16 cellular contexts compared by ENCODE assay signal in the genomic region with DNA sequence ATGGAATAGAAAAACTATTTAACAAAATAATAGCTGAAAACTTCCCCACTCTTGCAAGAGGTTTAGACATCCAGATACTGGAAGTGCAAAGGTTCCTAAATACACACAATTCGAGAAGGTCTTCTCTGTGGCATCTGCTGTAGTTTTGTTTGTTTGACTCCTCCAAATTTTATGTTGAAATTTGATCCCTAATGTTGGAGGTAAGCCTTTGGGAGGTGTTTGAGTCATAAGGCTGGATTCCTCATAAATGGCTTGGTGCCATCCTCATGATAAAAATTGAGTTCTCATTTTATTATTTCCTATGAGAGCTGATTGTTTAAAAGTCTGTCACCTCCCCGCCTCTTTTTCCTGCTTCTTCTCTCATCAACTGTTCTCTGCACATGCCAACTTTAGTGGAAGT.
"Had no signal": no experiment of that assay in that cellular context is flagged by ENCODE, and none has a peak within 500 bp of the region (broad histone marks: within the 10 kb centered on the region; RNA-seq: fewer than 3 reads in every experiment).

No MANE protein-coding gene starts in this region.

- DNase-seq: activated B cell treated with CpG ODN at 0.5 μM for 24 hours; activated CD4-positive, alpha-beta T cell treated with anti-CD3 and anti-CD28 coated beads, Interleukin-2, amount 10 ng/mL, durations not matched to agents 7 days and 5 days; activated CD8-positive, alpha-beta memory T cell treated with anti-CD3 and anti-CD28 coated beads for 24 hours; activated naive CD4-positive, alpha-beta T cell treated with anti-CD3 and anti-CD28 coated beads, Interleukin-2, amount 50 U/mL, for 16 hours; body of pancreas; cerebellar nuclear complex; esophagus squamous epithelium; gastrocnemius medialis; kidney; sigmoid colon; stimulated activated CD4-positive, alpha-beta T cell treated with anti-CD3 and anti-CD28 coated beads, Interleukin-4, amount 100 ng/mL, for 1 hour; stimulated activated CD8-positive, alpha-beta memory T cell treated with anti-CD3 and anti-CD28 coated beads, Interleukin-4, amount 100 ng/mL, for 48 hours; stimulated activated naive CD8-positive, alpha-beta T cell treated with anti-CD3 and anti-CD28 coated beads, Interleukin-15, Interleukin-2, amounts not matched to agents 100 U/mL and 50 U/mL, for 24 hours; T-helper 17 cell; upper lobe of left lung had no signal

- H3K27ac Mint-ChIP-seq: activated B cell treated with CpG ODN at 0.5 μM for 24 hours; activated CD4-positive, alpha-beta T cell treated with anti-CD3 and anti-CD28 coated beads, Interleukin-2, amount 10 ng/mL, durations not matched to agents 7 days and 5 days; activated T-helper 17 cell treated with anti-CD3 and anti-CD28 coated beads, Interleukin-2, amount 50 U/mL, for 72 hours; T-helper 17 cell had no signal

- H3K4me3 Mint-ChIP-seq: activated B cell treated with CpG ODN at 0.5 μM for 24 hours; activated CD4-positive, alpha-beta T cell treated with anti-CD3 and anti-CD28 coated beads, Interleukin-2, amount 10 ng/mL, durations not matched to agents 7 days and 5 days; activated T-helper 17 cell treated with anti-CD3 and anti-CD28 coated beads, Interleukin-2, amount 50 U/mL, for 72 hours; T-helper 17 cell had no signal

- H3K4me3 ChIP-seq: body of pancreas, esophagus squamous epithelium, gastrocnemius medialis, sigmoid colon, upper lobe of left lung had no signal

- ATAC-seq: activated T-helper 17 cell treated with anti-CD3 and anti-CD28 coated beads, Interleukin-2, amount 50 U/mL, for 72 hours; body of pancreas; gastrocnemius medialis; stimulated activated naive CD8-positive, alpha-beta T cell treated with anti-CD3 and anti-CD28 coated beads, Interleukin-15, Interleukin-2, amounts not matched to agents 100 U/mL and 50 U/mL, for 24 hours; T-helper 17 cell had no signal

- H3K4me1 Mint-ChIP-seq: activated B cell treated with CpG ODN at 0.5 μM for 24 hours; activated CD4-positive, alpha-beta T cell treated with anti-CD3 and anti-CD28 coated beads, Interleukin-2, amount 10 ng/mL, durations not matched to agents 7 days and 5 days; activated T-helper 17 cell treated with anti-CD3 and anti-CD28 coated beads, Interleukin-2, amount 50 U/mL, for 72 hours; T-helper 17 cell had no signal
